In the genomic region with DNA sequence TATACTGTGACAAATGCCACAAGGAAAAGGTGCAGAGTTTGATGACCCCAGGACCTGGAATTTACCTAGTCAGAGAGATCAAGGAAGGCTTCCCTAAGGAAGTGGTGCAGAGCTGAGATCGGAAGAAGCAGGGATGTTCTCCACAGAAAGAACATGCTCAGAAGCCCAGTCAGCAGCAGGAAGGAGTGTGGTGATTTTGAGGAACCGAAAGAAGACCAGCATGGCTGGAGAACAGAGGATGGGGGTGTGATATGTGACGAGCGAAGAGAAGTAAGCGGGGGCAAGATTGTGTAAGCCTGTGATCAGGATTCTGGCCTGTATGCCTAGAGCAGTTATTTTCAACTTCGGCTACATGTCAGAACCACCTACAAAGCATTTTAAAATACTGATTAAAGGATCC, we compare ENCODE assay signal across 11 cellular contexts. TPM values are rescaled to one million over a fixed set of nuclear protein-coding genes. Genes with fewer than 3 reads are reported as not detected.
A peak's percentile ranks its signal among the peaks of the same experiment; 100 is the strongest.
DNase-seq lines count a peak whose midpoint lies in the region; ATAC-seq and TF ChIP-seq lines count a peak whose summit lies in the region.
"Had no signal": no experiment of that assay in that cellular context is flagged by ENCODE, and none has a peak within 500 bp of the region (broad histone marks: within the 10 kb centered on the region; RNA-seq: fewer than 3 reads in every experiment).

No MANE protein-coding gene starts in this region.

- TF ChIP-seq CTCF in left lung (IDR thresholded peaks at IDR 0.05) (no peak), GM23338 (conservative IDR thresholded peaks at IDR 0.05; ENCODE audit: low read depth in 2 of 2) (no peak)

- ATAC-seq in GM18517 (IDR thresholded peaks at IDR 0.05; ENCODE audit: unreplicated experiment) (peak; percentile 94), GM21786 (IDR thresholded peaks at IDR 0.05; ENCODE audit: unreplicated experiment) (peak; percentile 99), HG03575 (IDR thresholded peaks at IDR 0.05; ENCODE audit: extremely low read depth, insufficient number of reproducible peaks, low FRiP score, unreplicated experiment) (peak; percentile 60), left lung (peak; percentile 81), GM23338 (no peak)
- ATAC-seq: activated CD8-positive, alpha-beta T cell treated with anti-CD3 and anti-CD28 coated beads, Interleukin-2, amount 10 ng/mL, durations not matched to agents 7 days and 5 days; naive thymus-derived CD8-positive, alpha-beta T cell had no signal

- no peaks in the 10 kb centered on the region for H3K79me2 ChIP-seq in GM23338 (replicated peaks; ENCODE audit: insufficient read depth)

- no peaks in the 10 kb centered on the region for H3F3A ChIP-seq in GM23338 (replicated peaks; ENCODE audit: low read depth)

- H3K4me3 Mint-ChIP-seq in GM23338, result no peak overlapping the region
- H3K4me3 Mint-ChIP-seq: activated CD8-positive, alpha-beta T cell treated with anti-CD3 and anti-CD28 coated beads, Interleukin-2, amount 10 ng/mL, durations not matched to agents 7 days and 5 days; naive thymus-derived CD8-positive, alpha-beta T cell had no signal

- H3K27me3 Mint-ChIP-seq in GM23338 (ENCODE audit: insufficient read depth, low read depth, poor library complexity), result peaks cover 5% of the 10 kb centered on the region
- H3K27me3 Mint-ChIP-seq: naive thymus-derived CD8-positive, alpha-beta T cell had no signal

- peak in 1 of 2 donors; percentile 70 for DNase-seq in left lung
- no peak for DNase-seq in T-helper 1 cell
- DNase-seq in NCI-H1417 treated with DMSO at 0.1 percent for 48 hours (lab: John Stamatoyannopoulos, UW), result no peak
- DNase-seq in GM23338 (ENCODE audit: low spot score), result no peak
- DNase-seq in NCI-H2171 (lab: John Stamatoyannopoulos, UW), result no peak
- DNase-seq: activated CD8-positive, alpha-beta T cell treated with anti-CD3 and anti-CD28 coated beads, Interleukin-2, amount 10 ng/mL, durations not matched to agents 7 days and 5 days; MG63 had no signal

- no peaks in the 10 kb centered on the region for H4K20me1 ChIP-seq in GM23338 (replicated peaks; ENCODE audit: insufficient read depth)

- H3K27me3 ChIP-seq in left lung (no peaks in the 10 kb centered on the region), GM23338 (ENCODE audit: insufficient read depth) (no peaks in the 10 kb centered on the region)
- H3K27me3 ChIP-seq: MG63 had no signal

- intact Hi-C loops in left lung (cut with DNase I), result no loop called here

- H3K36me3 Mint-ChIP-seq in GM23338 (ENCODE audit: low read depth), result no peaks in the 10 kb centered on the region

- H3K27ac Mint-ChIP-seq in GM23338, result no peak overlapping the region
- H3K27ac Mint-ChIP-seq: activated CD8-positive, alpha-beta T cell treated with anti-CD3 and anti-CD28 coated beads, Interleukin-2, amount 10 ng/mL, durations not matched to agents 7 days and 5 days had no signal

- H3K4me1 ChIP-seq in left lung (peaks cover 0 to 8% of the 10 kb centered on the region in 2 donors), GM23338 (ENCODE audit: insufficient read depth) (peaks cover 27% of the 10 kb centered on the region)

- no peaks in the 10 kb centered on the region for H3K9me3 Mint-ChIP-seq in GM23338
- H3K9me3 Mint-ChIP-seq: naive thymus-derived CD8-positive, alpha-beta T cell had no signal

- peaks cover 8% of the 10 kb centered on the region; the same call in 1 of the 2 replicates for H3K9me2 ChIP-seq in GM23338 (ENCODE audit: insufficient read depth)

- no peak overlapping the region for H2AFZ ChIP-seq in GM23338

- no peak overlapping the region for H3K4me2 ChIP-seq in GM23338

- H3K4me1 Mint-ChIP-seq in GM23338, result peaks cover 23% of the 10 kb centered on the region

- no peak overlapping the region for H3K4me3 ChIP-seq in left lung
- no peak overlapping the region for H3K4me3 ChIP-seq in GM23338
- H3K4me3 ChIP-seq: MG63 had no signal

- H3K27ac ChIP-seq in left lung (no peak overlapping the region), GM23338 (ENCODE audit: low read depth) (no peak overlapping the region)

- H3K36me3 ChIP-seq in left lung (no peaks in the 10 kb centered on the region), GM23338 (ENCODE audit: insufficient read depth) (no peaks in the 10 kb centered on the region)
- H3K36me3 ChIP-seq: MG63 had no signal

- H3K9me3 ChIP-seq in left lung, result no peaks in the 10 kb centered on the region
- H3K9me3 ChIP-seq: MG63 had no signal

TF ChIP-seq in GM23338, 12 proteins besides CTCF, POLR2A, EP300 and RAD21 (continues in another document):
- TF ChIP-seq, protein P1, sequence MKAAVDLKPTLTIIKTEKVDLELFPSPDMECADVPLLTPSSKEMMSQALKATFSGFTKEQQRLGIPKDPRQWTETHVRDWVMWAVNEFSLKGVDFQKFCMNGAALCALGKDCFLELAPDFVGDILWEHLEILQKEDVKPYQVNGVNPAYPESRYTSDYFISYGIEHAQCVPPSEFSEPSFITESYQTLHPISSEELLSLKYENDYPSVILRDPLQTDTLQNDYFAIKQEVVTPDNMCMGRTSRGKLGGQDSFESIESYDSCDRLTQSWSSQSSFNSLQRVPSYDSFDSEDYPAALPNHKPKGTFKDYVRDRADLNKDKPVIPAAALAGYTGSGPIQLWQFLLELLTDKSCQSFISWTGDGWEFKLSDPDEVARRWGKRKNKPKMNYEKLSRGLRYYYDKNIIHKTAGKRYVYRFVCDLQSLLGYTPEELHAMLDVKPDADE (IDR thresholded peaks at IDR 0.05), result no peak
- TF ChIP-seq, protein P2, sequence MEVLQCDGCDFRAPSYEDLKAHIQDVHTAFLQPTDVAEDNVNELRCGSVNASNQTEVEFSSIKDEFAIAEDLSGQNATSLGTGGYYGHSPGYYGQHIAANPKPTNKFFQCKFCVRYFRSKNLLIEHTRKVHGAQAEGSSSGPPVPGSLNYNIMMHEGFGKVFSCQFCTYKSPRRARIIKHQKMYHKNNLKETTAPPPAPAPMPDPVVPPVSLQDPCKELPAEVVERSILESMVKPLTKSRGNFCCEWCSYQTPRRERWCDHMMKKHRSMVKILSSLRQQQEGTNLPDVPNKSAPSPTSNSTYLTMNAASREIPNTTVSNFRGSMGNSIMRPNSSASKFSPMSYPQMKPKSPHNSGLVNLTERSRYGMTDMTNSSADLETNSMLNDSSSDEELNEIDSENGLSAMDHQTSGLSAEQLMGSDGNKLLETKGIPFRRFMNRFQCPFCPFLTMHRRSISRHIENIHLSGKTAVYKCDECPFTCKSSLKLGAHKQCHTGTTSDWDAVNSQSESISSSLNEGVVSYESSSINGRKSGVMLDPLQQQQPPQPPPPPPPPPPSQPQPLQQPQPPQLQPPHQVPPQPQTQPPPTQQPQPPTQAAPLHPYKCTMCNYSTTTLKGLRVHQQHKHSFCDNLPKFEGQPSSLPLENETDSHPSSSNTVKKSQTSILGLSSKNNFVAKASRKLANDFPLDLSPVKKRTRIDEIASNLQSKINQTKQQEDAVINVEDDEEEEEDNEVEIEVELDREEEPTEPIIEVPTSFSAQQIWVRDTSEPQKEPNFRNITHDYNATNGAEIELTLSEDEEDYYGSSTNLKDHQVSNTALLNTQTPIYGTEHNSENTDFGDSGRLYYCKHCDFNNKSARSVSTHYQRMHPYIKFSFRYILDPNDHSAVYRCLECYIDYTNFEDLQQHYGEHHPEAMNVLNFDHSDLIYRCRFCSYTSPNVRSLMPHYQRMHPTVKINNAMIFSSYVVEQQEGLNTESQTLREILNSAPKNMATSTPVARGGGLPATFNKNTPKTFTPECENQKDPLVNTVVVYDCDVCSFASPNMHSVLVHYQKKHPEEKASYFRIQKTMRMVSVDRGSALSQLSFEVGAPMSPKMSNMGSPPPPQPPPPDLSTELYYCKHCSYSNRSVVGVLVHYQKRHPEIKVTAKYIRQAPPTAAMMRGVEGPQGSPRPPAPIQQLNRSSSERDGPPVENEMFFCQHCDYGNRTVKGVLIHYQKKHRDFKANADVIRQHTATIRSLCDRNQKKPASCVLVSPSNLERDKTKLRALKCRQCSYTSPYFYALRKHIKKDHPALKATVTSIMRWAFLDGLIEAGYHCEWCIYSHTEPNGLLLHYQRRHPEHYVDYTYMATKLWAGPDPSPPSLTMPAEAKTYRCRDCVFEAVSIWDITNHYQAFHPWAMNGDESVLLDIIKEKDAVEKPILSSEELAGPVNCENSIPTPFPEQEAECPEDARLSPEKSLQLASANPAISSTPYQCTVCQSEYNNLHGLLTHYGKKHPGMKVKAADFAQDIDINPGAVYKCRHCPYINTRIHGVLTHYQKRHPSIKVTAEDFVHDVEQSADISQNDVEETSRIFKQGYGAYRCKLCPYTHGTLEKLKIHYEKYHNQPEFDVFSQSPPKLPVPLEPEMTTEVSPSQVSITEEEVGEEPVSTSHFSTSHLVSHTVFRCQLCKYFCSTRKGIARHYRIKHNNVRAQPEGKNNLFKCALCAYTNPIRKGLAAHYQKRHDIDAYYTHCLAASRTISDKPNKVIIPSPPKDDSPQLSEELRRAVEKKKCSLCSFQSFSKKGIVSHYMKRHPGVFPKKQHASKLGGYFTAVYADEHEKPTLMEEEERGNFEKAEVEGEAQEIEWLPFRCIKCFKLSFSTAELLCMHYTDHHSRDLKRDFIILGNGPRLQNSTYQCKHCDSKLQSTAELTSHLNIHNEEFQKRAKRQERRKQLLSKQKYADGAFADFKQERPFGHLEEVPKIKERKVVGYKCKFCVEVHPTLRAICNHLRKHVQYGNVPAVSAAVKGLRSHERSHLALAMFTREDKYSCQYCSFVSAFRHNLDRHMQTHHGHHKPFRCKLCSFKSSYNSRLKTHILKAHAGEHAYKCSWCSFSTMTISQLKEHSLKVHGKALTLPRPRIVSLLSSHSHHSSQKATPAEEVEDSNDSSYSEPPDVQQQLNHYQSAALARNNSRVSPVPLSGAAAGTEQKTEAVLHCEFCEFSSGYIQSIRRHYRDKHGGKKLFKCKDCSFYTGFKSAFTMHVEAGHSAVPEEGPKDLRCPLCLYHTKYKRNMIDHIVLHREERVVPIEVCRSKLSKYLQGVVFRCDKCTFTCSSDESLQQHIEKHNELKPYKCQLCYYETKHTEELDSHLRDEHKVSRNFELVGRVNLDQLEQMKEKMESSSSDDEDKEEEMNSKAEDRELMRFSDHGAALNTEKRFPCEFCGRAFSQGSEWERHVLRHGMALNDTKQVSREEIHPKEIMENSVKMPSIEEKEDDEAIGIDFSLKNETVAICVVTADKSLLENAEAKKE (CRISPR knock-in tag; IDR thresholded peaks at IDR 0.05), result no peak
- TF ChIP-seq JUNB (IDR thresholded peaks at IDR 0.05; ENCODE audit: unreplicated experiment), result no peak
- TF ChIP-seq ZNF331 (CRISPR knock-in tag; IDR thresholded peaks at IDR 0.05; ENCODE audit: low read depth), result no peak
- no peak for TF ChIP-seq ZNF114 (CRISPR knock-in tag; IDR thresholded peaks at IDR 0.05)
- TF ChIP-seq NANOG (IDR thresholded peaks at IDR 0.05; ENCODE audit: borderline replicate concordance), result no peak

RNA-seq across cellular contexts. Expression of a gene that starts 18.7 kb away (rescaled TPM):
- 10 to 100 TPM; 70.9 to 89.4 TPM for total RNA-seq in left lung
- total RNA-seq in GM23338 (2014; rRNA removed; shearing (Covaris generic)), result 9.8 and 25.4 TPM in 2 replicates
- polyA plus RNA-seq in GM23338 (2016; fragmentation: Nextera tagmentation; extraction: Ambion mirVana), result 3.4 and 5.9 TPM in 2 replicates
